17 cellular contexts compared by ENCODE assay signal in genomic region chr10:114166053-114166452, GRCh38. TPM values are rescaled to one million over a fixed set of nuclear protein-coding genes. Genes with fewer than 3 reads are reported as not detected.
A peak's percentile ranks its signal among the peaks of the same experiment; 100 is the strongest.
DNase-seq lines count a peak whose midpoint lies in the region; ATAC-seq, FAIRE-seq and TF ChIP-seq lines count a peak whose summit lies in the region.
"Had no signal": no experiment of that assay in that cellular context is flagged by ENCODE, and none has a peak within 500 bp of the region (broad histone marks: within the 10 kb centered on the region; RNA-seq: fewer than 3 reads in every experiment).

No MANE protein-coding gene starts in this region.

- H3K4me3 ChIP-seq in LNCaP clone FGC (ENCODE audit: low read depth, low read length) (peak overlapping the region; percentile 10; the same call in 1 of the 2 replicates), keratinocyte (ENCODE audit: control insufficient read depth in 2 of 3, extremely low read depth in 1 of 3, insufficient read depth in 2 of 3, low read depth in 1 of 3, low read length in 3 of 3) (peak overlapping the region in 1 of 3 experiments; percentile 13), suprapubic skin (no peak overlapping the region), spleen (no peak overlapping the region)
- H3K4me3 ChIP-seq: BLaER1 treated with 17β-estradiol and CSF1 and Interleukin-3, amounts not matched to agents 10 nM and 100 nM; Peyer's patch had no signal

- TF ChIP-seq POLR2A in suprapubic skin (IDR thresholded peaks at IDR 0.05) (no peak), spleen (IDR thresholded peaks at IDR 0.05) (no peak)

- no peak for TF ChIP-seq CTCF in LNCaP clone FGC (IDR thresholded peaks at IDR 0.05; ENCODE audit: control insufficient read depth, extremely low read depth, insufficient read depth)
- no peak for TF ChIP-seq CTCF in chondrocyte (IDR thresholded peaks at IDR 0.05)
- TF ChIP-seq CTCF in keratinocyte (optimal IDR thresholded peaks at IDR 0.05 in 1 of 3, IDR thresholded peaks at IDR 0.05 in 1 of 3, conservative IDR thresholded peaks at IDR 0.05 in 1 of 3; ENCODE audit: extremely low read depth in 1 of 3, insufficient read depth in 2 of 3, low read length in 3 of 3), result no peak
- no peak for TF ChIP-seq CTCF in suprapubic skin (IDR thresholded peaks at IDR 0.05)
- no peak for TF ChIP-seq CTCF in spleen (IDR thresholded peaks at IDR 0.05 in 8 of 11, conservative IDR thresholded peaks at IDR 0.05 in 3 of 11)

- no peak for TF ChIP-seq EP300 in suprapubic skin (IDR thresholded peaks at IDR 0.05)

- DNase-seq in LNCaP clone FGC (ENCODE audit: low read depth) (peak; percentile 91), chondrocyte (ENCODE audit: low spot score) (no peak), keratinocyte (ENCODE audit: low read depth, low spot score) (no peak), suprapubic skin (ENCODE audit: low spot score in 2 of 2) (no peak), spleen (no peak)
- no peak for DNase-seq in activated effector memory CD4-positive, alpha-beta T cell treated with anti-CD3 and anti-CD28 coated beads, Interleukin-2, amount 50 U/mL, for 16 hours
- DNase-seq: activated CD4-positive, alpha-beta memory T cell treated with anti-CD3 and anti-CD28 coated beads for 36 hours; activated T-cell treated with anti-CD3 and anti-CD28 coated beads, Interleukin-2, amount 50 U/mL, for 4 hours; DMS153; effector memory CD4-positive, alpha-beta T cell; NCI-H1092 treated with DMSO at 0.1 percent for 48 hours; NCI-H748 treated with DMSO at 0.1 percent for 48 hours; Peyer's patch; stimulated activated CD4-positive, alpha-beta T cell treated with anti-CD3 and anti-CD28 coated beads, Interleukin-2, amount 100 ng/mL, for 48 hours had no signal

- peak; percentile 59 for FAIRE-seq in keratinocyte (lab: Jason Lieb, UNC)

- H3K36me3 ChIP-seq in keratinocyte (ENCODE audit: control insufficient read depth in 2 of 2, extremely low read depth in 1 of 2, insufficient read depth in 2 of 2, low read length in 2 of 2) (no peaks in the 10 kb centered on the region), suprapubic skin (peaks cover 3% of the 10 kb centered on the region), spleen (peaks cover 0 to 45% (median 6%) of the 10 kb centered on the region in 6 donors)

- H3K27ac ChIP-seq in keratinocyte (ENCODE audit: control insufficient read depth, insufficient read depth, low read length) (no peak overlapping the region), suprapubic skin (peak overlapping the region; percentile 34), spleen (no peak overlapping the region)
- H3K27ac ChIP-seq: BLaER1 treated with 17β-estradiol and CSF1 and Interleukin-3, amounts not matched to agents 10 nM and 100 nM; Peyer's patch had no signal

- H3K4me2 ChIP-seq in keratinocyte (ENCODE audit: control insufficient read depth, extremely low read depth, insufficient read depth, low read depth, low read length), result peak overlapping the region; percentile 52
- H3K4me2 ChIP-seq: BLaER1 treated with 17β-estradiol and CSF1 and Interleukin-3, amounts not matched to agents 10 nM and 100 nM had no signal

- H3K9me1 ChIP-seq in keratinocyte (ENCODE audit: control insufficient read depth, extremely low read depth, insufficient read depth, low read length), result no peaks in the 10 kb centered on the region

- H3K4me3 Mint-ChIP-seq in chondrocyte (ENCODE audit: unreplicated experiment), result no peak overlapping the region
- H3K4me3 Mint-ChIP-seq: activated CD4-positive, alpha-beta memory T cell treated with anti-CD3 and anti-CD28 coated beads for 36 hours; activated naive CD8-positive, alpha-beta T cell; activated T-cell treated with anti-CD3 and anti-CD28 coated beads, Interleukin-2, amount 50 U/mL, for 4 hours had no signal

- dilution Hi-C loops in keratinocyte (cut with MboI; ENCODE audit: extremely low pct_ligation_motif_present, low sequenced_read_pairs), result no loop called here

- H3K4me1 Mint-ChIP-seq in chondrocyte (ENCODE audit: low read depth), result peaks cover 34% of the 10 kb centered on the region

- H2AFZ ChIP-seq in keratinocyte (ENCODE audit: control insufficient read depth, low read length), result no peak overlapping the region

- H3K27me3 Mint-ChIP-seq in chondrocyte (ENCODE audit: low read depth), result no peaks in the 10 kb centered on the region
- H3K27me3 Mint-ChIP-seq: activated CD4-positive, alpha-beta memory T cell treated with anti-CD3 and anti-CD28 coated beads for 36 hours; activated naive CD8-positive, alpha-beta T cell had no signal

- intact Hi-C loops in spleen (cut with DNase I; ENCODE audit: low total_unique reads), result no loop called here

- H3K4me1 ChIP-seq in keratinocyte (ENCODE audit: control insufficient read depth, extremely low read depth, insufficient read depth, low read length) (peaks cover 12% of the 10 kb centered on the region), suprapubic skin (peaks cover 31% of the 10 kb centered on the region), spleen (peaks cover 0 to 43% (median 13%) of the 10 kb centered on the region in 6 donors)

- peaks cover 59% of the 10 kb centered on the region for H3K79me2 ChIP-seq in keratinocyte (ENCODE audit: control insufficient read depth, insufficient read depth, low read length)

- H3K36me3 Mint-ChIP-seq in chondrocyte (ENCODE audit: low read depth), result peaks cover 8% of the 10 kb centered on the region

- H4K20me1 ChIP-seq in keratinocyte (ENCODE audit: control insufficient read depth, extremely low read depth, insufficient read depth, low read length), result no peaks in the 10 kb centered on the region

- peak overlapping the region; percentile 1 for H3K27ac Mint-ChIP-seq in chondrocyte (ENCODE audit: unreplicated experiment)
- H3K27ac Mint-ChIP-seq: activated CD4-positive, alpha-beta memory T cell treated with anti-CD3 and anti-CD28 coated beads for 36 hours; activated naive CD8-positive, alpha-beta T cell had no signal

- H3K27me3 ChIP-seq in keratinocyte (ENCODE audit: control insufficient read depth, extremely low read depth, insufficient read depth, low read length), result no peaks in the 10 kb centered on the region
- H3K27me3 ChIP-seq in suprapubic skin, result no peaks in the 10 kb centered on the region
- H3K27me3 ChIP-seq in spleen (replicated peaks in 1 of 7), result no peaks in the 10 kb centered on the region
- H3K27me3 ChIP-seq: BLaER1 treated with 17β-estradiol and CSF1 and Interleukin-3, amounts not matched to agents 10 nM and 100 nM; Peyer's patch had no signal

- no peak overlapping the region for H3K9ac ChIP-seq in keratinocyte (ENCODE audit: control insufficient read depth, extremely low read depth, insufficient read depth, low read length)
- H3K9ac ChIP-seq: BLaER1 treated with 17β-estradiol and CSF1 and Interleukin-3, amounts not matched to agents 10 nM and 100 nM had no signal

- H3K9me3 ChIP-seq in keratinocyte (ENCODE audit: control insufficient read depth, low read depth, low read length) (peaks cover 3% of the 10 kb centered on the region), suprapubic skin (no peaks in the 10 kb centered on the region), spleen (peaks cover 0 to 15% (median 10%) of the 10 kb centered on the region in 8 donors)

- 41% methylated on average over 2 of the region's 2 CpGs for WGBS in suprapubic skin
- 75 to 85% (median 79%) methylated on average over 2 of the region's 2 CpGs for WGBS in spleen, 5 donors

- ATAC-seq in HG02884 (IDR thresholded peaks at IDR 0.05; ENCODE audit: unreplicated experiment), result no peak
- ATAC-seq: activated T-cell treated with anti-CD3 and anti-CD28 coated beads, Interleukin-2, amount 50 U/mL, for 4 hours had no signal

- H3K9me3 Mint-ChIP-seq in chondrocyte (ENCODE audit: low read depth), result peaks cover 7% of the 10 kb centered on the region

RNA-seq across cellular contexts. Expression of gene CCDC186, which starts 8.0 kb away (rescaled TPM):
- 19.2 to 26.8 TPM (median 20.4 TPM) in 3 replicates for total RNA-seq in chondrocyte
- 6.5 to 13.0 TPM (median 8.0 TPM) in 3 replicates for polyA plus RNA-seq in keratinocyte
- 203 TPM for polyA plus RNA-seq in keratinocyte (2011; ENCODE audit: low read depth)
- polyA plus RNA-seq in keratinocyte (2011; cell fraction: cytosol; rRNA removed), result 4.3 and 8.1 TPM in 2 replicates
- polyA plus RNA-seq in keratinocyte (2011; cell fraction: nucleus; rRNA removed), result 15.1 and 21.3 TPM in 2 replicates
- 8.5 and 20.3 TPM in 2 replicates for polyA plus RNA-seq in keratinocyte (2012; ENCODE audit: low replicate concordance)
- polyA minus RNA-seq in keratinocyte, result 1.8 to 14.5 TPM (median 6.7 TPM) in 3 replicates
- 8.8 TPM for polyA minus RNA-seq in keratinocyte (2011; cell fraction: cytosol; rRNA and poly(A)+ RNA removed)
- 13.9 and 23.9 TPM in 2 replicates for polyA minus RNA-seq in keratinocyte (2011; cell fraction: nucleus; rRNA and poly(A)+ RNA removed)
- 10 to 100 TPM; 39.0 to 87.8 (median 50.9) TPM for total RNA-seq in suprapubic skin
- 10 to 100 TPM; 25.8 to 48.6 (median 37.4) TPM for total RNA-seq in spleen
- 1 to 10 TPM; 3.0 to 4.8 (median 4.8) TPM for polyA plus RNA-seq in spleen

RNA-seq across cellular contexts. Expression of gene TDRD1, which starts 13.1 kb away (rescaled TPM):
- total RNA-seq in chondrocyte, result not detected in 3 replicates
- 0.33 to 0.56 TPM (median 0.48 TPM) in 3 replicates for polyA plus RNA-seq in keratinocyte
- 0.19 TPM for polyA plus RNA-seq in keratinocyte (2011; ENCODE audit: low read depth)
- polyA plus RNA-seq in keratinocyte (2011; cell fraction: cytosol; rRNA removed), result 0.17 and 0.27 TPM in 2 replicates
- 0.29 and 0.60 TPM in 2 replicates for polyA plus RNA-seq in keratinocyte (2011; cell fraction: nucleus; rRNA removed)
- 0.14 and 0.40 TPM in 2 replicates for polyA plus RNA-seq in keratinocyte (2012; ENCODE audit: low replicate concordance)
- 0.13 to 1.7 TPM (median 0.53 TPM) in 3 replicates for polyA minus RNA-seq in keratinocyte
- 1.3 TPM for polyA minus RNA-seq in keratinocyte (2011; cell fraction: cytosol; rRNA and poly(A)+ RNA removed)
- 0.84 and 1.2 TPM in 2 replicates for polyA minus RNA-seq in keratinocyte (2011; cell fraction: nucleus; rRNA and poly(A)+ RNA removed)
- total RNA-seq in suprapubic skin, result under 1 TPM in 3 of 4 donors, not detected in 1; 0.17 to 0.42 (median 0.40) TPM
- 1 to 10 TPM in 5 of 7 donors, under 1 TPM in 2; 0.60 to 3.9 (median 1.2) TPM for total RNA-seq in spleen
- under 1 TPM; 0.02 to 0.13 (median 0.03) TPM for polyA plus RNA-seq in spleen
